1 cellular context compared by ENCODE assay signal in genomic region chr12:26787125-26787495, GRCh38.
TF ChIP-seq lines count a peak whose summit lies in the region.

No MANE protein-coding gene starts in this region.

TF ChIP-seq in K562, 482 proteins besides CTCF, POLR2A, EP300 and RAD21 (continued from another document):
- TF ChIP-seq THRB (CRISPR knock-in tag; conservative IDR thresholded peaks at IDR 0.05) = no peak
- TF ChIP-seq TCF3 (CRISPR knock-in tag; IDR thresholded peaks at IDR 0.05) = peak; percentile 60
- no peak for TF ChIP-seq MGA (IDR thresholded peaks at IDR 0.05)
